Comparison of ENCODE assay signal across 15 cellular contexts in genomic region chr6:89400912-89401399, GRCh38. TPM values are rescaled to one million over a fixed set of nuclear protein-coding genes. Genes with fewer than 3 reads are reported as not detected.
DNase-seq lines count a peak whose midpoint lies in the region; ATAC-seq and TF ChIP-seq lines count a peak whose summit lies in the region.
"Had no signal": no experiment of that assay in that cellular context is flagged by ENCODE, and none has a peak within 500 bp of the region (broad histone marks: within the 10 kb centered on the region; RNA-seq: fewer than 3 reads in every experiment).

No MANE protein-coding gene starts in this region.

- H3K79me2 ChIP-seq in DOHH2 (ENCODE audit: control insufficient read depth, low read length), result no peaks in the 10 kb centered on the region
- H3K79me2 ChIP-seq in mesendoderm (ENCODE audit: control insufficient read depth, insufficient read depth, low read length), result no peaks in the 10 kb centered on the region

- H3K27me3 ChIP-seq in DOHH2 (ENCODE audit: control insufficient read depth, low read length), result no peaks in the 10 kb centered on the region
- no peaks in the 10 kb centered on the region for H3K27me3 ChIP-seq in mesendoderm (ENCODE audit: insufficient read depth, low read length, poor library complexity)
- H3K27me3 ChIP-seq: sigmoid colon, transverse colon had no signal

- no peak overlapping the region for H3K4ac ChIP-seq in mesendoderm (ENCODE audit: low read depth, low read length)

- H3K36me3 ChIP-seq in DOHH2 (ENCODE audit: control insufficient read depth, low read length) (no peaks in the 10 kb centered on the region), mesendoderm (ENCODE audit: control insufficient read depth, insufficient read depth, low read length) (no peaks in the 10 kb centered on the region)
- H3K36me3 ChIP-seq: sigmoid colon, transverse colon had no signal

- H3K9ac ChIP-seq in mesendoderm (ENCODE audit: low read length), result no peak overlapping the region
- H3K9ac ChIP-seq: GM23248 had no signal

- no peak overlapping the region for H2AK5ac ChIP-seq in mesendoderm (ENCODE audit: low read length)

- H4K5ac ChIP-seq in mesendoderm (ENCODE audit: low read length), result no peak overlapping the region

- H4K20me1 ChIP-seq in DOHH2 (ENCODE audit: control insufficient read depth, insufficient read depth, low read depth, low read length), result no peaks in the 10 kb centered on the region

- H3K27ac ChIP-seq in DOHH2 (ENCODE audit: low read depth, low read length) (no peak overlapping the region), mesendoderm (ENCODE audit: low read depth, low read length) (no peak overlapping the region)
- H3K27ac ChIP-seq: GM23248, RWPE1, sigmoid colon, transverse colon had no signal

- no peak overlapping the region for H3K56ac ChIP-seq in mesendoderm (ENCODE audit: low read length)

- peak overlapping the region; percentile 31; the same call in 1 of the 2 replicates for H3K4me2 ChIP-seq in DOHH2 (ENCODE audit: low read length)
- H3K4me2 ChIP-seq in mesendoderm (ENCODE audit: low read length), result no peak overlapping the region

- DNase-seq in NCI-H2227 (lab: John Stamatoyannopoulos, UW; ENCODE audit: unreplicated experiment), result peak; percentile 45
- DNase-seq in pons (ENCODE audit: low spot score), result peak; percentile 41
- no peak for DNase-seq in NCI-H510A treated with DMSO at 0.1 percent for 48 hours (lab: John Stamatoyannopoulos, UW)
- no peak for DNase-seq in NCI-H1105 treated with DMSO at 0.1 percent for 48 hours (lab: John Stamatoyannopoulos, UW)
- DNase-seq in mesendoderm, result no peak
- DNase-seq: GM23248; NCI-H1436; sigmoid colon; stimulated activated naive CD4-positive, alpha-beta T cell; SW 1271; transverse colon had no signal

- no peak overlapping the region for H3K23ac ChIP-seq in mesendoderm (ENCODE audit: low read length)

- H3K4me3 ChIP-seq in DOHH2 (ENCODE audit: low read length) (no peak overlapping the region), mesendoderm (ENCODE audit: low read length) (no peak overlapping the region)
- H3K4me3 ChIP-seq: GM23248, sigmoid colon, transverse colon had no signal

- H3K18ac ChIP-seq in mesendoderm (ENCODE audit: low read length), result no peak overlapping the region

- peaks cover 2% of the 10 kb centered on the region for H3K79me1 ChIP-seq in mesendoderm (ENCODE audit: low read length)

- no peaks in the 10 kb centered on the region for H3K9me2 ChIP-seq in DOHH2 (replicated peaks; ENCODE audit: control insufficient read depth, low read length)

- no peak overlapping the region for H2BK15ac ChIP-seq in mesendoderm (replicated peaks; ENCODE audit: low read depth)

- ATAC-seq in esophagus mucosa, result peak; percentile 72

- no peak for TF ChIP-seq CTCF in DOHH2 (IDR thresholded peaks at IDR 0.05; ENCODE audit: low read depth, low read length, poor library complexity, severe bottlenecking)

- no peaks in the 10 kb centered on the region for H3K9me3 ChIP-seq in DOHH2 (ENCODE audit: control insufficient read depth, insufficient read depth, low read length)
- H3K9me3 ChIP-seq: sigmoid colon, transverse colon had no signal

- WGBS in mesendoderm (ENCODE audit: extremely low coverage, insufficient coverage, low lambda C conversion rate), result no CpG with 5 or more reads among the region's 6 CpGs

- no peak overlapping the region for H2BK120ac ChIP-seq in mesendoderm (ENCODE audit: low read depth, low read length)

- no peaks in the 10 kb centered on the region for H3F3A ChIP-seq in DOHH2 (ENCODE audit: control insufficient read depth, insufficient read depth)

- H2BK5ac ChIP-seq in mesendoderm (ENCODE audit: low read length), result no peak overlapping the region

- H4K8ac ChIP-seq in mesendoderm (ENCODE audit: low read depth, low read length), result no peak overlapping the region

- H3K4me1 ChIP-seq in DOHH2 (ENCODE audit: control insufficient read depth, low read length) (peaks cover 18% of the 10 kb centered on the region), mesendoderm (ENCODE audit: control insufficient read depth, low read depth, low read length) (peaks cover 10% of the 10 kb centered on the region)

RNA-seq across cellular contexts. Expression of gene RRAGD, which starts 11.1 kb away (rescaled TPM):
- 40.4 TPM for total RNA-seq in esophagus mucosa
- 3.5 TPM for polyA plus RNA-seq in mesendoderm (2013, experiment 1 of 2)
- polyA plus RNA-seq in mesendoderm (2013, experiment 2 of 2), result 3.8 TPM
- total RNA-seq: GM23248, HT-29 had no signal
- polyA plus RNA-seq: GM23248 had no signal

RNA-seq across cellular contexts. Expression of gene ANKRD6, which starts 32.0 kb away (rescaled TPM):
- total RNA-seq in esophagus mucosa, result 9.9 TPM
- polyA plus RNA-seq in mesendoderm (2013, experiment 1 of 2), result 11.3 TPM
- polyA plus RNA-seq in mesendoderm (2013, experiment 2 of 2), result 11.2 TPM
- total RNA-seq: HT-29 had no signal

RNA-seq across cellular contexts. Expression of gene UBE2J1, which starts 48.4 kb away (rescaled TPM):
- total RNA-seq in esophagus mucosa, result 22.6 TPM
- 34.6 TPM for polyA plus RNA-seq in mesendoderm (2013, experiment 1 of 2)
- polyA plus RNA-seq in mesendoderm (2013, experiment 2 of 2), result 35.3 TPM

Comparison
In these comparisons a context has a peak if more than half of its experiments do, and no peak if none do; other contexts are left out.
1. DNase-seq: peak in NCI-H2227 (single experiment) and pons (single experiment); none in NCI-H510A treated with DMSO at 0.1 percent for 48 hours (single experiment), NCI-H1105 treated with DMSO at 0.1 percent for 48 hours (single experiment) and mesendoderm (single experiment).